ENCODE assay signal across 17 cellular contexts in genomic region chr6:148479498-148479897, GRCh38.
DNase-seq lines count a peak whose midpoint lies in the region; ATAC-seq and TF ChIP-seq lines count a peak whose summit lies in the region.
"Had no signal": no experiment of that assay in that cellular context is flagged by ENCODE, and none has a peak within 500 bp of the region (broad histone marks: within the 10 kb centered on the region; RNA-seq: fewer than 3 reads in every experiment).

No MANE protein-coding gene starts in this region.

- 78 to 87% methylated on average over 5 of the region's 5 CpGs for WGBS in heart right ventricle, 2 donors
- 72% methylated on average over 5 of the region's 5 CpGs for WGBS in right cardiac atrium
- WGBS in aorta, 2 donors, result 91 to 96% methylated on average over 5 of the region's 5 CpGs

- intact Hi-C loops in Right ventricle myocardium inferior (cut with DNase I), result no loop called here
- intact Hi-C loops in cardiac septum (cut with DNase I), result no loop called here
- intact Hi-C loops in heart right ventricle (cut with DNase I), result no loop called here
- intact Hi-C loops in right cardiac atrium (cut with DNase I), result no loop called here
- intact Hi-C loops in aorta (cut with DNase I), result no loop called here
- intact Hi-C loops in CD4-positive, alpha-beta memory T cell (cut with micrococcal nuclease), result no loop called here

- H3K4me1 ChIP-seq in heart right ventricle (peaks cover 0 to 30% (median 4%) of the 10 kb centered on the region in 9 donors), right cardiac atrium (ENCODE audit: control insufficient read depth, insufficient read depth, low read length) (no peaks in the 10 kb centered on the region), aorta (ENCODE audit: control insufficient read depth in 1 of 2, insufficient read depth in 2 of 2, low read length in 2 of 2) (no peaks in the 10 kb centered on the region)
- H3K4me1 ChIP-seq in CD4-positive, alpha-beta memory T cell (ENCODE audit: insufficient read depth, low read length), result no peaks in the 10 kb centered on the region
- H3K4me1 ChIP-seq: A549, BLaER1, HAP-1 had no signal

- H3K27ac Mint-ChIP-seq in CD4-positive, alpha-beta memory T cell, result no peak overlapping the region
- H3K27ac Mint-ChIP-seq: CD14-positive monocyte; CD8-positive, alpha-beta T cell had no signal

- H3K36me3 Mint-ChIP-seq in CD4-positive, alpha-beta memory T cell, result peaks cover 0 to 4% of the 10 kb centered on the region in 2 donors
- H3K36me3 Mint-ChIP-seq: CD8-positive, alpha-beta T cell had no signal

- H3K4me1 Mint-ChIP-seq in CD4-positive, alpha-beta memory T cell, result no peaks in the 10 kb centered on the region
- H3K4me1 Mint-ChIP-seq: CD14-positive monocyte had no signal

- DNase-seq in Right ventricle myocardium inferior (ENCODE audit: missing footprints) (peak; percentile 79), cardiac septum (ENCODE audit: low spot score) (no peak), heart right ventricle (peak in 1 of 2 donors; percentile 53), right cardiac atrium (peak; percentile 64 to 88 (median 88)), aorta (no peak)
- no peak for DNase-seq in CD4-positive, alpha-beta memory T cell
- DNase-seq: AML-193; Calu3; CD8-positive, alpha-beta T cell; DMS79 treated with DMSO at 0.1 percent for 48 hours; GF-D8 had no signal

- peak; percentile 88 for ATAC-seq in Right ventricle myocardium inferior
- ATAC-seq in heart right ventricle, result peak in 7 of 8 donors; percentile 38 to 83 (median 74)
- peak; percentile 75 to 76 for ATAC-seq in right cardiac atrium
- no peak for ATAC-seq in GM21447 (IDR thresholded peaks at IDR 0.05; ENCODE audit: unreplicated experiment)
- ATAC-seq in aorta (ENCODE audit: low FRiP score), result no peak
- ATAC-seq: A549; CD8-positive, alpha-beta T cell had no signal

- peaks cover 0 to 2% (median 0%) of the 10 kb centered on the region in 8 donors for H3K9me3 Mint-ChIP-seq in CD4-positive, alpha-beta memory T cell
- H3K9me3 Mint-ChIP-seq: CD8-positive, alpha-beta T cell had no signal

- POLR2A ChIA-PET in CD4-positive, alpha-beta memory T cell (lab: Charles Lee; ENCODE audit: partially characterized antibody), result no interaction called here

- H3K27me3 ChIP-seq in heart right ventricle (no peaks in the 10 kb centered on the region), right cardiac atrium (ENCODE audit: control insufficient read depth, insufficient read depth) (no peaks in the 10 kb centered on the region), aorta (ENCODE audit: control insufficient read depth in 1 of 2, insufficient read depth in 2 of 2, low read length in 1 of 2) (no peaks in the 10 kb centered on the region)
- no peaks in the 10 kb centered on the region for H3K27me3 ChIP-seq in CD4-positive, alpha-beta memory T cell (ENCODE audit: insufficient read depth, low read length)
- H3K27me3 ChIP-seq: BLaER1 had no signal

- peaks cover 4 to 5% of the 10 kb centered on the region in 2 donors for H3K27me3 Mint-ChIP-seq in CD4-positive, alpha-beta memory T cell

- CTCF ChIA-PET in CD4-positive, alpha-beta memory T cell (lab: Charles Lee; ENCODE audit: partially characterized antibody), result interaction anchor here (1.0 kb wide), 1 partner anchor 13 kb away, joined by 3 read pairs; no protein-coding TSS in a partner anchor

- H3K4me3 Mint-ChIP-seq in CD4-positive, alpha-beta memory T cell, result no peak overlapping the region
- H3K4me3 Mint-ChIP-seq: CD14-positive monocyte; CD8-positive, alpha-beta T cell had no signal

- H3K27ac ChIP-seq in heart right ventricle, result peak overlapping the region in 4 of 10 donors; percentile 3 to 48 (median 35)
- H3K27ac ChIP-seq in right cardiac atrium (ENCODE audit: low read length), result no peak overlapping the region
- no peak overlapping the region for H3K27ac ChIP-seq in aorta (ENCODE audit: low read depth in 1 of 2, low read length in 2 of 2)
- H3K27ac ChIP-seq in CD4-positive, alpha-beta memory T cell (ENCODE audit: low read depth, low read length), result no peak overlapping the region
- H3K27ac ChIP-seq: 22Rv1, A549, BLaER1 had no signal

- H3K36me3 ChIP-seq in heart right ventricle (peaks cover 0 to 94% (median 15%) of the 10 kb centered on the region in 9 donors), aorta (ENCODE audit: control insufficient read depth in 1 of 2, insufficient read depth in 2 of 2, low read length in 1 of 2) (peaks cover 2 to 3% of the 10 kb centered on the region in 2 donors)
- H3K36me3 ChIP-seq in CD4-positive, alpha-beta memory T cell (ENCODE audit: insufficient read depth, low read length), result no peaks in the 10 kb centered on the region
- H3K36me3 ChIP-seq: BLaER1 had no signal

- H3K9me3 ChIP-seq in heart right ventricle, result no peaks in the 10 kb centered on the region
- H3K9me3 ChIP-seq in right cardiac atrium (ENCODE audit: control insufficient read depth, low read length), result no peaks in the 10 kb centered on the region
- no peaks in the 10 kb centered on the region for H3K9me3 ChIP-seq in aorta (ENCODE audit: control insufficient read depth, low read length)
- no peaks in the 10 kb centered on the region for H3K9me3 ChIP-seq in CD4-positive, alpha-beta memory T cell (ENCODE audit: control insufficient read depth in 1 of 2, low read length in 2 of 2)
- H3K9me3 ChIP-seq: A549, BLaER1, HAP-1 had no signal

- H3K4me3 ChIP-seq in heart right ventricle, result no peak overlapping the region
- no peak overlapping the region for H3K4me3 ChIP-seq in right cardiac atrium (ENCODE audit: low read length)
- H3K4me3 ChIP-seq in aorta (ENCODE audit: low read length in 2 of 2), result no peak overlapping the region
- no peak overlapping the region for H3K4me3 ChIP-seq in CD4-positive, alpha-beta memory T cell (ENCODE audit: low read length in 2 of 2)
- H3K4me3 ChIP-seq: A549, BLaER1, HAP-1 had no signal

- TF ChIP-seq CTCF in heart right ventricle (IDR thresholded peaks at IDR 0.05), result no peak

Comparison
In these comparisons a context has a peak if more than half of its experiments do, and no peak if none do; other contexts are left out.
1. DNase-seq: peak in Right ventricle myocardium inferior (single experiment) and right cardiac atrium (3 of 3); none in cardiac septum (single experiment), aorta (0 of 2) and CD4-positive, alpha-beta memory T cell (0 of 5).
2. ATAC-seq: peak in Right ventricle myocardium inferior (single experiment), heart right ventricle (7 of 8) and right cardiac atrium (2 of 2); none in GM21447 (single experiment) and aorta (single experiment).